In the genomic region with DNA sequence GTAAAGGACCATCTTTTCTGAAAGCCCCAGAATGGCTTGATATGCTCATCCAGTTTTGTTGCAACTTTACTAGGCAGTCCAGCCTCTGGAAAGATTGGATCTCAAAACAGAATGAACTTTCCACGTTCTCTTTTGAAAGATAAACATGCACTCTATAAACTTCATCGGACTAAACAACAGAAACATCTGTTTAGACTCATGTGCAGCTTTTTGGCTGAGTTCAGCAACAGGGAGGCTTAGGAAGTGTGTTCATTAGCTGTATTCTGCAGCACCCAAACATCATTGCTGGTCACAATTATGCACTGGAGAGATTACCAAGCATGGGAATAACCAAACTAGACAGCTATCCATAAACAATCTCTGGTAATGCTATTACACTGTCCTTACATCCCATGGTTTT, we compare ENCODE assay signal across 18 cellular contexts.
DNase-seq lines count a peak whose midpoint lies in the region; ATAC-seq, FAIRE-seq and TF ChIP-seq lines count a peak whose summit lies in the region.
"Had no signal": no experiment of that assay in that cellular context is flagged by ENCODE, and none has a peak within 500 bp of the region (broad histone marks: within the 10 kb centered on the region; RNA-seq: fewer than 3 reads in every experiment).

No MANE protein-coding gene starts in this region.

- H3K4me1 ChIP-seq in mucosa of descending colon (ENCODE audit: low read depth), result no peaks in the 10 kb centered on the region
- H3K4me1 ChIP-seq in uterus, result no peaks in the 10 kb centered on the region
- no peaks in the 10 kb centered on the region for H3K4me1 ChIP-seq in small intestine (ENCODE audit: control insufficient read depth in 2 of 2, insufficient read depth in 1 of 2, low read depth in 1 of 2, low read length in 1 of 2)

- no peaks in the 10 kb centered on the region for H3K36me3 ChIP-seq in mucosa of descending colon (ENCODE audit: low read depth)
- H3K36me3 ChIP-seq in uterus, result no peaks in the 10 kb centered on the region
- no peaks in the 10 kb centered on the region for H3K36me3 ChIP-seq in small intestine (ENCODE audit: control insufficient read depth in 2 of 2, insufficient read depth in 2 of 2, low read length in 2 of 2)

- H3K9me3 ChIP-seq in mucosa of descending colon, result no peaks in the 10 kb centered on the region
- H3K9me3 ChIP-seq in uterus, result no peaks in the 10 kb centered on the region
- no peaks in the 10 kb centered on the region for H3K9me3 ChIP-seq in small intestine (ENCODE audit: control insufficient read depth, low read depth)

- H3K27ac ChIP-seq in uterus (peak overlapping the region; percentile 39 to 70), small intestine (ENCODE audit: low read depth in 1 of 2, low read length in 1 of 2) (no peak overlapping the region)
- H3K27ac ChIP-seq: 22Rv1 had no signal

- 52 to 71% (median 59%) methylated on average over 2 of the region's 2 CpGs for WGBS in small intestine, 3 donors

- no peak for DNase-seq in Right ventricle myocardium inferior (ENCODE audit: missing footprints)
- no peak for DNase-seq in cardiac septum (ENCODE audit: low spot score)
- peak; percentile 38 for DNase-seq in fibroblast of peridontal ligament (ENCODE audit: extremely low read depth)
- no peak for DNase-seq in mucosa of descending colon
- peak in 1 of 2 donors; percentile 23 for DNase-seq in uterus
- no peak for DNase-seq in NCI-H526 (lab: John Stamatoyannopoulos, UW)
- no peak for DNase-seq in small intestine
- DNase-seq: C1 segment of cervical spinal cord, DND-41, GDM1, MV-4-11, NCI-H1417 treated with DMSO at 0.1 percent for 48 hours, NCI-H1930, NCI-H748 treated with DMSO at 0.1 percent for 48 hours had no signal

- ATAC-seq in Right ventricle myocardium inferior (peak; percentile 69), mucosa of descending colon (peak; percentile 48), HG03439 (IDR thresholded peaks at IDR 0.05; ENCODE audit: unreplicated experiment) (no peak)
- ATAC-seq: GM23338 had no signal

- TF ChIP-seq CTCF in mucosa of descending colon (IDR thresholded peaks at IDR 0.05), result no peak
- no peak for TF ChIP-seq CTCF in uterus (IDR thresholded peaks at IDR 0.05)

- TF ChIP-seq POLR2A in uterus (IDR thresholded peaks at IDR 0.05), result no peak

- H3K4me3 ChIP-seq in mucosa of descending colon, result no peak overlapping the region
- no peak overlapping the region for H3K4me3 ChIP-seq in uterus
- no peak overlapping the region for H3K4me3 ChIP-seq in small intestine (ENCODE audit: low read depth in 1 of 2, low read length in 2 of 2)
- H3K4me3 ChIP-seq: GM23338 had no signal

- no peak for FAIRE-seq in small intestine (lab: Jason Lieb, UNC)
- FAIRE-seq: GM12891 had no signal

- H3K27me3 ChIP-seq in uterus (no peaks in the 10 kb centered on the region), small intestine (ENCODE audit: control insufficient read depth in 2 of 2, insufficient read depth in 2 of 2, low read length in 2 of 2) (no peaks in the 10 kb centered on the region)

- intact Hi-C loops in Right ventricle myocardium inferior (cut with DNase I) (no loop called here), cardiac septum (cut with DNase I) (no loop called here), mucosa of descending colon (cut with DNase I, micrococcal nuclease) (no loop called here), uterus (cut with DNase I; ENCODE audit: low total_unique reads) (no loop called here)

Comparison
In these comparisons a context has a peak if more than half of its experiments do, and no peak if none do; other contexts are left out.
1. H3K27ac ChIP-seq: peak in uterus (2 of 2); none in small intestine (0 of 2).